ENCODE assay signal across 33 cellular contexts in the genomic region with DNA sequence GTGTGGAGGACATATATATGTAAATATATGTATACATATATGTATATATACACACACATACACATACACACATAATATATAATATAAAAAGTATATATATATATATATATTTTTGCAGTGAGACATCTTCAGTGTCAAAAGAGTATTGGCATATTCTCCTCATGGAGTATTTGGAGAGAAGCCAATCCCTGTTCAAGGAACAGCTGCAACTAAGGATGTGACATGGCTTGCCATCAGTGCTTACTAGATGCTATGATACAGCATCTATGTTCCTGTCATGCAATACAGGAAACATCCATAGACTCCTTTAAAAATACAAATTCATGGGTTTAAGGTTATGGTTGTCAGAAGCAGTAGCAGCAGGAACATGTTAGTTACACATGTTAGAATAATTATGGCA.
"Had no signal": no experiment of that assay in that cellular context is flagged by ENCODE, and none has a peak within 500 bp of the region (broad histone marks: within the 10 kb centered on the region; RNA-seq: fewer than 3 reads in every experiment).

No MANE protein-coding gene starts in this region.

- H3K4me1 Mint-ChIP-seq: activated B cell treated with CpG ODN at 0.5 μM for 24 hours; activated naive CD4-positive, alpha-beta T cell treated with anti-CD3 and anti-CD28 coated beads, Interleukin-2, amount 10 ng/mL, durations not matched to agents 7 days and 5 days; endodermal cell; T-helper 17 cell had no signal

- ATAC-seq: activated CD4-positive, CD25-positive, alpha-beta regulatory T cell treated with anti-CD3 and anti-CD28 coated beads, Interleukin-2, amount 50 U/mL, for 24 hours; activated CD8-positive, alpha-beta T cell treated with anti-CD3 and anti-CD28 coated beads for 36 hours; activated naive CD4-positive, alpha-beta T cell treated with anti-CD3 and anti-CD28 coated beads, Interleukin-2, amount 50 U/mL, for 72 hours; body of pancreas; gastrocnemius medialis; heart left ventricle; T-helper 17 cell had no signal

- H3K36me3 Mint-ChIP-seq: activated naive CD4-positive, alpha-beta T cell treated with anti-CD3 and anti-CD28 coated beads, Interleukin-2, amount 10 ng/mL, durations not matched to agents 7 days and 5 days; activated naive CD4-positive, alpha-beta T cell treated with anti-CD3 and anti-CD28 coated beads, Interleukin-2, amount 50 U/mL, for 72 hours had no signal

- H3K27ac Mint-ChIP-seq: activated B cell treated with CpG ODN at 0.5 μM for 24 hours; activated CD8-positive, alpha-beta T cell treated with anti-CD3 and anti-CD28 coated beads for 36 hours; activated naive CD4-positive, alpha-beta T cell treated with anti-CD3 and anti-CD28 coated beads, Interleukin-2, amount 10 ng/mL, durations not matched to agents 7 days and 5 days; activated T-cell treated with anti-CD3 and anti-CD28 coated beads, Interleukin-2, amount 50 U/mL, for 24 hours; endodermal cell; T-helper 17 cell; T-helper 2 cell treated with Interferon-gamma antibody and Interleukin-4, amounts not matched to agents 5 μg/mL and 100 μg/mL, for 36 hours had no signal

- H3K27me3 Mint-ChIP-seq: activated B cell treated with CpG ODN at 0.5 μM for 24 hours; activated naive CD4-positive, alpha-beta T cell treated with anti-CD3 and anti-CD28 coated beads, Interleukin-2, amount 10 ng/mL, durations not matched to agents 7 days and 5 days; activated T-cell treated with anti-CD3 and anti-CD28 coated beads, Interleukin-2, amount 50 U/mL, for 24 hours had no signal

- H3K9me3 Mint-ChIP-seq: activated B cell treated with CpG ODN at 0.5 μM for 24 hours; activated CD8-positive, alpha-beta T cell treated with anti-CD3 and anti-CD28 coated beads for 36 hours; activated naive CD4-positive, alpha-beta T cell treated with anti-CD3 and anti-CD28 coated beads, Interleukin-2, amount 10 ng/mL, durations not matched to agents 7 days and 5 days; activated T-cell treated with anti-CD3 and anti-CD28 coated beads, Interleukin-2, amount 50 U/mL, for 24 hours; endodermal cell; T-helper 2 cell treated with Interferon-gamma antibody and Interleukin-4, amounts not matched to agents 5 μg/mL and 100 μg/mL, for 36 hours had no signal

- H3K4me3 Mint-ChIP-seq: activated B cell treated with CpG ODN at 0.5 μM for 24 hours; activated CD8-positive, alpha-beta T cell treated with anti-CD3 and anti-CD28 coated beads for 36 hours; activated naive CD4-positive, alpha-beta T cell treated with anti-CD3 and anti-CD28 coated beads, Interleukin-2, amount 10 ng/mL, durations not matched to agents 7 days and 5 days; activated T-cell treated with anti-CD3 and anti-CD28 coated beads, Interleukin-2, amount 50 U/mL, for 24 hours; endodermal cell; T-helper 17 cell; T-helper 2 cell treated with Interferon-gamma antibody and Interleukin-4, amounts not matched to agents 5 μg/mL and 100 μg/mL, for 36 hours had no signal

- DNase-seq: activated B cell treated with CpG ODN at 0.5 μM for 24 hours; activated CD4-positive, alpha-beta T cell treated with anti-CD3 and anti-CD28 coated beads for 48 hours; activated CD4-positive, alpha-beta T cell treated with anti-CD3 and anti-CD28 coated beads, Interleukin-2, amount 50 U/mL, for 1 hour; activated CD4-positive, alpha-beta T cell treated with anti-CD3 and anti-CD28 coated beads, Interleukin-2, amount 50 U/mL, for 48 hours; activated CD8-positive, alpha-beta memory T cell treated with anti-CD3 and anti-CD28 coated beads for 24 hours; activated CD8-positive, alpha-beta memory T cell treated with anti-CD3 and anti-CD28 coated beads, Interleukin-2, amount 50 U/mL, for 48 hours; activated CD8-positive, alpha-beta T cell treated with anti-CD3 and anti-CD28 coated beads for 36 hours; activated gamma-delta T cell; activated naive CD4-positive, alpha-beta T cell; activated naive CD4-positive, alpha-beta T cell treated with anti-CD3 and anti-CD28 coated beads, Interleukin-2, amount 10 ng/mL, durations not matched to agents 7 days and 5 days; activated T-cell treated with anti-CD3 and anti-CD28 coated beads for 4 hours; activated T-cell treated with anti-CD3 and anti-CD28 coated beads, Interleukin-2, amount 50 U/mL, for 24 hours; activated T-cell treated with anti-CD3 and anti-CD28 coated beads, Interleukin-2, amount 50 U/mL, for 72 hours; adrenal gland; amygdala; aorta; body of pancreas; central memory CD4-positive, alpha-beta T cell; cerebellar nuclear complex; colonic mucosa; dorsolateral prefrontal cortex; effector memory CD4-positive, alpha-beta T cell; endodermal cell; erythroblast; gastrocnemius medialis; glutamatergic neuron; heart left ventricle; T-helper 1 cell; T-helper 17 cell; WERI-Rb-1 had no signal
